ENCODE assay signal across 22 cellular contexts in genomic region chr3:195548496-195548895, GRCh38. TPM values are rescaled to one million over a fixed set of nuclear protein-coding genes. Genes with fewer than 3 reads are reported as not detected.
DNase-seq lines count a peak whose midpoint lies in the region; ATAC-seq and TF ChIP-seq lines count a peak whose summit lies in the region.
"Had no signal": no experiment of that assay in that cellular context is flagged by ENCODE, and none has a peak within 500 bp of the region (broad histone marks: within the 10 kb centered on the region; RNA-seq: fewer than 3 reads in every experiment).

No MANE protein-coding gene starts in this region.

- BruUV-seq in MCF 10A (replicated peaks; lab: Mats Ljungman, UMichigan) = no TSS peak

- H3K4me1 ChIP-seq in breast epithelium (peaks cover 0 to 10% of the 10 kb centered on the region in 2 donors), iPS-18a (ENCODE audit: control insufficient read depth, low read depth, low read length) (peaks cover 13% of the 10 kb centered on the region), prostate gland (replicated peaks) (no peaks in the 10 kb centered on the region)

- peaks cover 15% of the 10 kb centered on the region for H3K36me3 Mint-ChIP-seq in MCF 10A (ENCODE audit: insufficient read depth, unreplicated experiment)
- H3K36me3 Mint-ChIP-seq in WTC11 = no peaks in the 10 kb centered on the region
- no peaks in the 10 kb centered on the region for H3K36me3 Mint-ChIP-seq in type B pancreatic cell
- H3K36me3 Mint-ChIP-seq: brain had no signal

- no peaks in the 10 kb centered on the region for H3K36me3 ChIP-seq in breast epithelium
- no peaks in the 10 kb centered on the region for H3K36me3 ChIP-seq in iPS-18a (ENCODE audit: control insufficient read depth, low read depth, low read length)
- no peaks in the 10 kb centered on the region for H3K36me3 ChIP-seq in prostate gland

- no peak overlapping the region for H3K9ac ChIP-seq in iPS-18a (ENCODE audit: low read length)

- TF ChIP-seq CTCF in MCF 10A (IDR thresholded peaks at IDR 0.05; ENCODE audit: unreplicated experiment) (no peak), breast epithelium (IDR thresholded peaks at IDR 0.05) (no peak), WTC11 (IDR thresholded peaks at IDR 0.05) (no peak), type B pancreatic cell (conservative IDR thresholded peaks at IDR 0.05) (no peak), prostate gland (IDR thresholded peaks at IDR 0.05) (no peak)

- H3K27ac ChIP-seq in breast epithelium (no peak overlapping the region), iPS-18a (ENCODE audit: low read length) (no peak overlapping the region), prostate gland (no peak overlapping the region)
- H3K27ac ChIP-seq: dorsolateral prefrontal cortex had no signal

- no peaks in the 10 kb centered on the region for H3K9me3 Mint-ChIP-seq in MCF 10A (ENCODE audit: unreplicated experiment)
- no peaks in the 10 kb centered on the region for H3K9me3 Mint-ChIP-seq in WTC11
- no peaks in the 10 kb centered on the region for H3K9me3 Mint-ChIP-seq in type B pancreatic cell

- no peak for DNase-seq in MCF 10A (ENCODE audit: unreplicated experiment)
- no peak for DNase-seq in breast epithelium (ENCODE audit: low spot score in 2 of 2)
- DNase-seq in WTC11 (ENCODE audit: low spot score) = no peak
- no peak for DNase-seq in type B pancreatic cell (ENCODE audit: extremely low spot score, unreplicated experiment)
- DNase-seq in prostate gland (ENCODE audit: low spot score) = no peak
- DNase-seq: activated CD4-positive, alpha-beta T cell treated with anti-CD3 and anti-CD28 coated beads for 4 hours; activated gamma-delta T cell treated with Interleukin-2 at 50 U/mL for 16 hours; dorsolateral prefrontal cortex; head of caudate nucleus; KG1; NCI-H1105; NCI-H2171; NK-92 treated with Interleukin-12 subunit alpha and Interleukin-12 subunit beta, amount 100 ng/mL, for 24 hours; SHP77; T1000 had no signal

- H3K4me3 Mint-ChIP-seq in MCF 10A (ENCODE audit: unreplicated experiment) (no peak overlapping the region), WTC11 (peak overlapping the region; percentile 14; the same call in 1 of the 2 replicates), type B pancreatic cell (peak overlapping the region; percentile 39)

- H3K27me3 Mint-ChIP-seq in MCF 10A (ENCODE audit: insufficient read depth, unreplicated experiment) (no peaks in the 10 kb centered on the region), WTC11 (ENCODE audit: low read depth) (peaks cover 73% of the 10 kb centered on the region), type B pancreatic cell (peaks cover 3% of the 10 kb centered on the region)

- peaks cover 20% of the 10 kb centered on the region for H3K4me1 Mint-ChIP-seq in MCF 10A (ENCODE audit: insufficient read depth, unreplicated experiment)
- H3K4me1 Mint-ChIP-seq in WTC11 = peaks cover 37% of the 10 kb centered on the region
- H3K4me1 Mint-ChIP-seq in type B pancreatic cell (ENCODE audit: unreplicated experiment) = peaks cover 36% of the 10 kb centered on the region

- CTCF ChIA-PET in MCF 10A (lab: Yijun Ruan, JAX) = interaction anchor here (0.9 kb wide), 1 partner anchor 23 kb away, joined by 3 read pairs; no protein-coding TSS in a partner anchor
- CTCF ChIA-PET in WTC11 (lab: Charles Lee) = interaction anchor here (1.0 to 1.2 kb wide), 2 partner anchors 10 to 18 kb away, joined by 5 read pairs; no protein-coding TSS in a partner anchor

- H3K4me3 ChIP-seq in breast epithelium = no peak overlapping the region
- peak overlapping the region; percentile 21 for H3K4me3 ChIP-seq in iPS-18a (ENCODE audit: low read length)
- H3K4me3 ChIP-seq in prostate gland = no peak overlapping the region
- H3K4me3 ChIP-seq: dorsolateral prefrontal cortex, skin epidermis had no signal

- H3K27me3 ChIP-seq in breast epithelium = no peaks in the 10 kb centered on the region
- H3K27me3 ChIP-seq in iPS-18a (ENCODE audit: control insufficient read depth, insufficient read depth, low read length) = peaks cover 22% of the 10 kb centered on the region
- H3K27me3 ChIP-seq in prostate gland (replicated peaks; ENCODE audit: insufficient read depth) = no peaks in the 10 kb centered on the region
- H3K27me3 ChIP-seq: dorsolateral prefrontal cortex had no signal

- H3K27ac Mint-ChIP-seq in MCF 10A (ENCODE audit: low read depth, unreplicated experiment) = peak overlapping the region; percentile 25
- peak overlapping the region; percentile 21; the same call in 1 of the 2 replicates for H3K27ac Mint-ChIP-seq in WTC11
- peak overlapping the region; percentile 71 for H3K27ac Mint-ChIP-seq in type B pancreatic cell

- ATAC-seq in WTC11 = peak; percentile 12; the same call in 1 of the 2 replicates
- no peak for ATAC-seq in GM21423 (IDR thresholded peaks at IDR 0.05; ENCODE audit: unreplicated experiment)
- ATAC-seq in GM18861 (IDR thresholded peaks at IDR 0.05; ENCODE audit: unreplicated experiment) = no peak

- POLR2A ChIA-PET in MCF 10A (lab: Yijun Ruan, JAX) (no interaction called here), WTC11 (lab: Charles Lee) (no interaction called here)

- TF ChIP-seq POLR2A in breast epithelium (IDR thresholded peaks at IDR 0.05) = no peak
- TF ChIP-seq POLR2A in prostate gland (IDR thresholded peaks at IDR 0.05) = no peak

- intact Hi-C loops in MCF 10A (cut with micrococcal nuclease) = loop anchor here (10.0 kb wide), 1 partner anchor 106 kb away; no protein-coding TSS in a partner anchor
- intact Hi-C loops in breast epithelium (cut with DNase I; ENCODE audit: low total_unique reads) = no loop called here
- intact Hi-C loops in prostate gland (cut with DNase I) = loop anchor here (10.0 kb wide), 1 partner anchor 104 kb away; the partner anchor contains the start of gene ACAP2

- H3K9me3 ChIP-seq in breast epithelium = no peaks in the 10 kb centered on the region
- no peaks in the 10 kb centered on the region for H3K9me3 ChIP-seq in iPS-18a (ENCODE audit: control insufficient read depth, low read depth, low read length)
- no peaks in the 10 kb centered on the region for H3K9me3 ChIP-seq in prostate gland

TF ChIP-seq in WTC11, 78 proteins besides CTCF, POLR2A, EP300 and RAD21:
- TF ChIP-seq ATF1 (CRISPR knock-in tag; IDR thresholded peaks at IDR 0.05) = no peak
- no peak for TF ChIP-seq CREB1 (CRISPR knock-in tag; IDR thresholded peaks at IDR 0.05)
- no peak for TF ChIP-seq ZNF423 (CRISPR knock-in tag; IDR thresholded peaks at IDR 0.05)
- no peak for TF ChIP-seq GABPB1 (CRISPR knock-in tag; IDR thresholded peaks at IDR 0.05)
- no peak for TF ChIP-seq JUN (CRISPR knock-in tag; IDR thresholded peaks at IDR 0.05)
- TF ChIP-seq OVOL2 (CRISPR knock-in tag; IDR thresholded peaks at IDR 0.05; ENCODE audit: borderline replicate concordance) = no peak

RNA-seq across cellular contexts. Expression of gene PPP1R2, which starts 5.4 kb away (rescaled TPM):
- total RNA-seq in MCF 10A (2022) (53.0 and 68.6 TPM in 2 replicates), breast epithelium (10 to 100 TPM; 44.8 to 65.7 (median 61.6) TPM), WTC11 (2021) (28.1 to 34.0 TPM (median 32.9 TPM) in 3 replicates), type B pancreatic cell (ENCODE audit: low replicate concordance) (25.7 and 37.5 TPM in 2 replicates), prostate gland (100 to 1,000 TPM in 1 of 2 donors, 10 to 100 TPM in 1; 75.8 to 119 TPM)

RNA-seq across cellular contexts. Expression of gene APOD, which starts 35.2 kb away (rescaled TPM):
- total RNA-seq in MCF 10A (2022) (0.83 and 1.9 TPM in 2 replicates), breast epithelium (1,000 to 10,000 TPM in 2 of 3 donors, 100 to 1,000 TPM in 1; 651 to 2,224 (median 1,247) TPM), WTC11 (2021) (0.18 TPM in 1 of 3 replicates, not detected in the others), type B pancreatic cell (ENCODE audit: low replicate concordance) (0.57 and 1.6 TPM in 2 replicates), prostate gland (100 to 1,000 TPM in 1 of 2 donors, 10 to 100 TPM in 1; 52.4 to 121 TPM)
- total RNA-seq: kidney epithelial cell, mononuclear cell had no signal

Comparison
In these comparisons a context has a peak if more than half of its experiments do, and no peak if none do; other contexts are left out.
1. RNA of gene APOD, which starts 35.2 kb away (total RNA-seq): 651 to 2,224 TPM in breast epithelium and 52.4 to 121 TPM in prostate gland; 0.83 to 1.9 TPM in MCF 10A, 0.57 to 1.6 TPM in type B pancreatic cell and 0.18 TPM in WTC11; every median in the first group is over 10 times any median in the second.
2. H3K27ac Mint-ChIP-seq: peak in every context shown above with its lines; median percentile 71 in type B pancreatic cell; 25 in MCF 10A; 21 in WTC11.